8 cellular contexts compared by ENCODE assay signal in the genomic region with DNA sequence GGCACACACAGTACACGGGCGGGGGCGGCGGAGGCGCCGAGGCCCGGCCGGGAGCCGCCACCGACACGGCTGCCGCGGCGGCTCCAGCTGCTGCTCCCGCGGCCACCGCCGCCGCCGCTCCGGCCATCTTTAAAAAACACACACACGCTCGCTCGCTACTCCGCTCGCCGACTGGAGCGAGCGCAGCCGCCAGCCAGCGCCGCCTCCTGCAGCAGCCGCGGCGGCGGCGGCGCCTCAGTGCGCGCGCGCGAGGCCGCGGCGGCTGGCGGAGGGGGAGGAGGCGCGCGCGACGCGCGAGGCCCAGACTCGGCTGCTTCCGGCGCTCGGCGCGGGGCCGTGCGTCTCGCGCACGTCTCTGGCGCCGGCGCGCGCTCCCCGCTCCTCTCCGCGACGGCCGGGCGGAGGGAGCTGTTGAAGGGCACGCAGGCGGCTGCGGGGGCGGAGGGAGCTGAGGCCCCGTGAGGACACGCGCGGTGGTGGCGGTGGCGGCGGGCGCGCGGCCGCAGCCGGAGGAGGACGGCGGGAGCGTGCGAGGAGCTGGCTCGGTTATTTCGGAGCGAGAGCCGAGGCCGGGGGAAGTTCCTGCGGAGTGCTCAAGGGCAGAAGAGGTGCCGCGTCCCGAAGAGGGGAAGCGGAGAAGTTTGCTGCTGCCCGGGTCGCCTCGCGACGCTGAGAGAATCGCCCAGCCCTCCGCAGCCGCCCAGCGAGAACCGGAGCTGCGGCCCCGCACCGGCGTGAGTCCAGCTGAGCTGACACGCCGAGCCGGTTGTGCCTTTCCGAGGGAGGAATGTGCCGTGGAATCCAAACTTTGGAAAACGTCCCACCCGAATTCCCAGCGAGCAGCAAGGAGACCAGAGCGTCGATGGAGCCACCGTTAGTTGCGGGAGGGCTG. TPM values are rescaled to one million over a fixed set of nuclear protein-coding genes. Genes with fewer than 3 reads are reported as not detected.
A peak's percentile ranks its signal among the peaks of the same experiment; 100 is the strongest.
DNase-seq lines count a peak whose midpoint lies in the region; ATAC-seq and TF ChIP-seq lines count a peak whose summit lies in the region.

A gene with protein sequence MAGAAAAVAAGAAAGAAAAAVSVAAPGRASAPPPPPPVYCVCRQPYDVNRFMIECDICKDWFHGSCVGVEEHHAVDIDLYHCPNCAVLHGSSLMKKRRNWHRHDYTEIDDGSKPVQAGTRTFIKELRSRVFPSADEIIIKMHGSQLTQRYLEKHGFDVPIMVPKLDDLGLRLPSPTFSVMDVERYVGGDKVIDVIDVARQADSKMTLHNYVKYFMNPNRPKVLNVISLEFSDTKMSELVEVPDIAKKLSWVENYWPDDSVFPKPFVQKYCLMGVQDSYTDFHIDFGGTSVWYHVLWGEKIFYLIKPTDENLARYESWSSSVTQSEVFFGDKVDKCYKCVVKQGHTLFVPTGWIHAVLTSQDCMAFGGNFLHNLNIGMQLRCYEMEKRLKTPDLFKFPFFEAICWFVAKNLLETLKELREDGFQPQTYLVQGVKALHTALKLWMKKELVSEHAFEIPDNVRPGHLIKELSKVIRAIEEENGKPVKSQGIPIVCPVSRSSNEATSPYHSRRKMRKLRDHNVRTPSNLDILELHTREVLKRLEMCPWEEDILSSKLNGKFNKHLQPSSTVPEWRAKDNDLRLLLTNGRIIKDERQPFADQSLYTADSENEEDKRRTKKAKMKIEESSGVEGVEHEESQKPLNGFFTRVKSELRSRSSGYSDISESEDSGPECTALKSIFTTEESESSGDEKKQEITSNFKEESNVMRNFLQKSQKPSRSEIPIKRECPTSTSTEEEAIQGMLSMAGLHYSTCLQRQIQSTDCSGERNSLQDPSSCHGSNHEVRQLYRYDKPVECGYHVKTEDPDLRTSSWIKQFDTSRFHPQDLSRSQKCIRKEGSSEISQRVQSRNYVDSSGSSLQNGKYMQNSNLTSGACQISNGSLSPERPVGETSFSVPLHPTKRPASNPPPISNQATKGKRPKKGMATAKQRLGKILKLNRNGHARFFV (minus strand): TSS at position 173 of the 892 bp plus-strand sequence. CDS start 46 bp downstream, at position 127.

- peak within 1 kb of the TSS; percentile 92 for H3K4me3 Mint-ChIP-seq in activated naive CD8-positive, alpha-beta T cell treated with anti-CD3 and anti-CD28 coated beads, Interleukin-2, amount 50 U/mL, for 24 hours

- H3K79me1 ChIP-seq in trophoblast cell (ENCODE audit: low read length): peaks cover 9% of the 10 kb centered on the region

- H3K18ac ChIP-seq in trophoblast cell (ENCODE audit: low read length): peak within 1 kb of the TSS; percentile 92

- H3K27ac Mint-ChIP-seq in activated naive CD8-positive, alpha-beta T cell treated with anti-CD3 and anti-CD28 coated beads, Interleukin-2, amount 50 U/mL, for 24 hours: peak within 1 kb of the TSS; percentile 90

- H4K8ac ChIP-seq in trophoblast cell (ENCODE audit: low read depth, low read length): peak within 1 kb of the TSS; percentile 86

- peak within 1 kb of the TSS; percentile 83 for H3K4me2 ChIP-seq in trophoblast cell (ENCODE audit: low read length)

- H4K12ac ChIP-seq in trophoblast cell (ENCODE audit: low read depth, low read length): peak within 1 kb of the TSS; percentile 91

- ATAC-seq in HG02623 (IDR thresholded peaks at IDR 0.05; ENCODE audit: unreplicated experiment): peak; percentile 63
- ATAC-seq in activated naive CD8-positive, alpha-beta T cell treated with anti-CD3 and anti-CD28 coated beads, Interleukin-2, amount 50 U/mL, for 24 hours: peak; percentile 88

- peaks cover 16% of the 10 kb centered on the region for H3K27me3 Mint-ChIP-seq in activated naive CD8-positive, alpha-beta T cell treated with anti-CD3 and anti-CD28 coated beads, Interleukin-2, amount 50 U/mL, for 24 hours

- H2BK120ac ChIP-seq in trophoblast cell (ENCODE audit: insufficient read depth, low read length, poor library complexity): peak within 1 kb of the TSS; percentile 72

- peak within 1 kb of the TSS; percentile 47 for H3K4ac ChIP-seq in trophoblast cell (ENCODE audit: low read depth, low read length)

- peak; percentile 89 to 93 for TF ChIP-seq POLR2A in thyroid gland (IDR thresholded peaks at IDR 0.05)

- peak within 1 kb of the TSS; percentile 73 for H3K4me3 ChIP-seq in GM08714 (ENCODE audit: low read length)
- peak within 1 kb of the TSS; percentile 94 for H3K4me3 ChIP-seq in trophoblast cell (ENCODE audit: low read depth, low read length)
- peak within 1 kb of the TSS; percentile 86 to 94 (median 92) for H3K4me3 ChIP-seq in thyroid gland (replicated peaks in 1 of 3)

- H3K9me3 Mint-ChIP-seq in activated naive CD8-positive, alpha-beta T cell treated with anti-CD3 and anti-CD28 coated beads, Interleukin-2, amount 50 U/mL, for 24 hours: no peaks in the 10 kb centered on the region

- H3K27ac ChIP-seq in trophoblast cell (ENCODE audit: low read depth, low read length): peak within 1 kb of the TSS; percentile 90
- peak within 1 kb of the TSS; percentile 98 to 99 (median 99) for H3K27ac ChIP-seq in thyroid gland

- intact Hi-C loops in cardiac septum (cut with DNase I) (loop anchor here (5.0 kb wide), 4 partner anchors 50 to 835 kb away; a partner anchor contains a TSS), thyroid gland (cut with DNase I) (loop anchor here (5.0 kb wide), 1 partner anchor 150 kb away; no protein-coding TSS in a partner anchor)

- peaks cover 6% of the 10 kb centered on the region for H3K79me2 ChIP-seq in trophoblast cell (ENCODE audit: control insufficient read depth, insufficient read depth, low read length, poor library complexity)

- H3K36me3 Mint-ChIP-seq in activated naive CD8-positive, alpha-beta T cell treated with anti-CD3 and anti-CD28 coated beads, Interleukin-2, amount 50 U/mL, for 24 hours (ENCODE audit: low read depth): peaks cover 2% of the 10 kb centered on the region

- H3K4me1 ChIP-seq in trophoblast cell (ENCODE audit: control insufficient read depth in 1 of 2, insufficient read depth in 2 of 2, low read length in 2 of 2) (no peaks in the 10 kb centered on the region), thyroid gland (peaks cover 11% of the 10 kb centered on the region in 2 donors)

- H3K23ac ChIP-seq in trophoblast cell (ENCODE audit: low read length): no peak within 1 kb of the TSS

- no peak within 1 kb of the TSS for H2AK5ac ChIP-seq in trophoblast cell (ENCODE audit: low read length)

- TF ChIP-seq CTCF in thyroid gland (IDR thresholded peaks at IDR 0.05): no peak

- H3K9me3 ChIP-seq in trophoblast cell (ENCODE audit: insufficient read depth, low read depth, low read length) (no peaks in the 10 kb centered on the region), thyroid gland (no peaks in the 10 kb centered on the region)

- H3K4me1 Mint-ChIP-seq in activated naive CD8-positive, alpha-beta T cell treated with anti-CD3 and anti-CD28 coated beads, Interleukin-2, amount 50 U/mL, for 24 hours: peaks cover 31% of the 10 kb centered on the region

- peak within 1 kb of the TSS; percentile 89 for H3K9ac ChIP-seq in trophoblast cell (ENCODE audit: low read length)

- peak within 1 kb of the TSS; percentile 78 for H4K91ac ChIP-seq in trophoblast cell (ENCODE audit: low read depth, low read length)

- WGBS in trophoblast cell (ENCODE audit: extremely low coverage, insufficient coverage, insufficient read length): no CpG with 5 or more reads among the region's 132 CpGs
- WGBS in thyroid gland, 2 donors: 1% methylated on average over 7 to 43 of the region's 132 CpGs

- no peaks in the 10 kb centered on the region for H3K27me3 ChIP-seq in trophoblast cell (ENCODE audit: insufficient read depth, low read length)
- H3K27me3 ChIP-seq in thyroid gland: no peaks in the 10 kb centered on the region

- peak within 1 kb of the TSS; percentile 87 for H2BK5ac ChIP-seq in trophoblast cell (ENCODE audit: low read depth, low read length, poor library complexity)

- H2BK12ac ChIP-seq in trophoblast cell (ENCODE audit: low read length): peak within 1 kb of the TSS; percentile 15

- peak within 1 kb of the TSS; percentile 83 for H3K14ac ChIP-seq in trophoblast cell (ENCODE audit: low read length)

- peak; percentile 72 for DNase-seq in NCI-H128 (lab: John Stamatoyannopoulos, UW; ENCODE audit: unreplicated experiment)
- DNase-seq in T follicular helper cell (ENCODE audit: low read depth): peak; percentile 81
- peak; percentile 89 for DNase-seq in activated naive CD8-positive, alpha-beta T cell treated with anti-CD3 and anti-CD28 coated beads, Interleukin-2, amount 50 U/mL, for 24 hours
- DNase-seq in cardiac septum (ENCODE audit: low spot score): peak; percentile 95
- DNase-seq in trophoblast cell: peak; percentile 79 to 92
- peak; percentile 93 to 95 for DNase-seq in thyroid gland

- H3K36me3 ChIP-seq in trophoblast cell (ENCODE audit: control insufficient read depth in 1 of 2, insufficient read depth in 2 of 2, low read length in 2 of 2): no peaks in the 10 kb centered on the region
- H3K36me3 ChIP-seq in thyroid gland: no peaks in the 10 kb centered on the region

- peak within 1 kb of the TSS; percentile 83 for H2AFZ ChIP-seq in trophoblast cell (ENCODE audit: insufficient read depth, low read length, poor library complexity)

RNA-seq across cellular contexts. Expression of the gene that starts here (rescaled TPM):
- total RNA-seq in cardiac septum (11.8 TPM), thyroid gland (10 to 100 TPM; 11.1 to 29.8 (median 20.7) TPM)
- 10.3 and 11.5 TPM in 2 replicates for polyA plus RNA-seq in trophoblast cell (2013)

Comparison
In these comparisons a context has a peak if more than half of its experiments do, and no peak if none do; other contexts are left out.
1. Peak in every context shown above with its lines: DNase-seq, ATAC-seq, H3K4me3 ChIP-seq and H3K27ac ChIP-seq.